ENCODE assay signal across 26 cellular contexts in the genomic region with DNA sequence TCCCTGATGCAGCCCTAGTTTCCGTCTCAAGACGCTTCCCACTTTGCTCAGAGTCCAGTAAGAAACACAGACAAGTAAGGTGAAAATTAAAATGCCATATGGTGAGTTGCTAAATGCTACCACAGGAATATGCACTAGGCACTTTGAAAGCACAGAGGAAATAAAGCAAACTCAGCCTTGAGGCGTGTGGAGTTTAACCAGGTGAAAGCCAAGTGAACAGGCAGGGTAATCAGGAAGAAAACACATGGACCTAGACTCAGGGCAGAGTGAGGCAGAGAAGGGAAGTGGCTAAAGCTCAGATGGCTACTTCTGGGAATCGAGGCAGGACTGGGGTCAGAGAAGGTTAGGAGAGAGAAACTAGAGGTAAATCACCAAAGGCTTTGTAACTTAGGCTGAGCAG. TPM values are rescaled to one million over a fixed set of nuclear protein-coding genes. Genes with fewer than 3 reads are reported as not detected.
DNase-seq lines count a peak whose midpoint lies in the region; ATAC-seq and TF ChIP-seq lines count a peak whose summit lies in the region.
"Had no signal": no experiment of that assay in that cellular context is flagged by ENCODE, and none has a peak within 500 bp of the region (broad histone marks: within the 10 kb centered on the region; RNA-seq: fewer than 3 reads in every experiment).

No MANE protein-coding gene starts in this region.

- intact Hi-C loops in IMR-90 (cut with micrococcal nuclease) (no loop called here), gastrocnemius medialis (cut with DNase I; ENCODE audit: low total_unique reads) (no loop called here)

- H3K9me1 ChIP-seq in IMR-90 (ENCODE audit: insufficient read depth, low read length), result peaks cover 4% of the 10 kb centered on the region; the same call in 1 of the 2 replicates

- POLR2A ChIA-PET in IMR-90 (lab: Charles Lee; ENCODE audit: unreplicated experiment), result no interaction called here

- H2AK5ac ChIP-seq in IMR-90 (ENCODE audit: low read depth, low read length), result no peak overlapping the region

- peak overlapping the region in 1 of 2 experiments; percentile 22; a peak in 2 of 4 replicates for H4K8ac ChIP-seq in IMR-90 (ENCODE audit: low read depth in 2 of 2, low read length in 2 of 2)

- no TSS peak for BruUV-seq in IMR-90 (replicated peaks; lab: Mats Ljungman, UMichigan)

- TF ChIP-seq CTCF in IMR-90 (conservative IDR thresholded peaks at IDR 0.05; ENCODE audit: low read depth, low read length) (no peak), neutrophil (IDR thresholded peaks at IDR 0.05) (no peak), gastrocnemius medialis (IDR thresholded peaks at IDR 0.05 in 4 of 5, conservative IDR thresholded peaks at IDR 0.05 in 1 of 5) (no peak)

- H3K18ac ChIP-seq in IMR-90 (ENCODE audit: low read depth, low read length), result no peak overlapping the region; the same call in 1 of the 2 replicates

- no peak overlapping the region for H3K4me2 ChIP-seq in IMR-90 (ENCODE audit: low read depth, low read length)

- peak overlapping the region; percentile 78; the same call in 1 of the 3 replicates for H2BK15ac ChIP-seq in IMR-90 (ENCODE audit: low read depth, low read length)

- no peak overlapping the region for H4K5ac ChIP-seq in IMR-90 (ENCODE audit: low read depth, low read length)

- H3K27ac ChIP-seq in IMR-90 (ENCODE audit: insufficient read depth, low read length) (no peak overlapping the region), neutrophil (peak overlapping the region; percentile 61), gastrocnemius medialis (no peak overlapping the region)
- H3K27ac ChIP-seq: ovary, spleen, transverse colon, WERI-Rb-1 had no signal

- 0 out of 2 replicates have a peak overlapping the region, but pooled peaks have one; percentile 21 for H2BK20ac ChIP-seq in IMR-90 (ENCODE audit: low read depth, low read length)

- dilution Hi-C loops in IMR-90 (cut with HindIII; ENCODE audit: low sequenced_read_pairs, unreplicated experiment), result no loop called here

- H3K4me3 ChIP-seq in IMR-90 (ENCODE audit: insufficient read depth, low read depth, low read length) (no peak overlapping the region), neutrophil (ENCODE audit: low read depth in 1 of 2, low read length in 1 of 2) (no peak overlapping the region), gastrocnemius medialis (no peak overlapping the region)
- H3K4me3 ChIP-seq: ovary, spleen, transverse colon had no signal

- no peak overlapping the region for H2BK5ac ChIP-seq in IMR-90 (ENCODE audit: low read depth, low read length, poor library complexity, severe bottlenecking)

- CTCF ChIA-PET in IMR-90 (lab: Yijun Ruan, JAX), result no interaction called here

- H3K79me1 ChIP-seq in IMR-90 (ENCODE audit: low read depth in 1 of 2, low read length in 2 of 2), result no peaks in the 10 kb centered on the region

- H3K23ac ChIP-seq in IMR-90 (ENCODE audit: low read depth, low read length), result peak overlapping the region; percentile 84; the same call in 1 of the 2 replicates

- peaks cover 4% of the 10 kb centered on the region; the same call in 1 of the 2 replicates for H3K4me1 ChIP-seq in IMR-90 (ENCODE audit: control insufficient read depth, insufficient read depth, low read length)
- peaks cover 38 to 41% of the 10 kb centered on the region in 2 experiments for H3K4me1 ChIP-seq in neutrophil (ENCODE audit: control insufficient read depth in 1 of 2, insufficient read depth in 1 of 2, low read depth in 1 of 2, low read length in 1 of 2)
- peaks cover 2% of the 10 kb centered on the region in 2 donors for H3K4me1 ChIP-seq in gastrocnemius medialis

- peak overlapping the region; percentile 57 for H2AFZ ChIP-seq in IMR-90 (replicated peaks; ENCODE audit: low read length, poor library complexity)

- TF ChIP-seq RAD21 in IMR-90 (IDR thresholded peaks at IDR 0.05; ENCODE audit: low read length), result no peak

- no peaks in the 10 kb centered on the region for H3K36me3 ChIP-seq in IMR-90 (ENCODE audit: control insufficient read depth, insufficient read depth, low read length)
- no peaks in the 10 kb centered on the region for H3K36me3 ChIP-seq in neutrophil
- H3K36me3 ChIP-seq in gastrocnemius medialis, result no peaks in the 10 kb centered on the region
- H3K36me3 ChIP-seq: ovary, spleen, transverse colon, WERI-Rb-1 had no signal

- ATAC-seq in IMR-90 (ENCODE audit: low read depth) (no peak), HG03280 (IDR thresholded peaks at IDR 0.05; ENCODE audit: unreplicated experiment) (no peak), gastrocnemius medialis (no peak)
- ATAC-seq: PC-3 had no signal

- H4K91ac ChIP-seq in IMR-90 (ENCODE audit: insufficient read depth, low read depth, low read length), result peak overlapping the region; percentile 23

- no peaks in the 10 kb centered on the region for H3K27me3 ChIP-seq in IMR-90 (ENCODE audit: control insufficient read depth, insufficient read depth, low read length)
- H3K27me3 ChIP-seq in neutrophil, result no peaks in the 10 kb centered on the region
- H3K27me3 ChIP-seq in gastrocnemius medialis, result no peaks in the 10 kb centered on the region
- H3K27me3 ChIP-seq: ovary, spleen, transverse colon had no signal

- no peak overlapping the region for H3K9ac ChIP-seq in IMR-90 (ENCODE audit: low read depth, low read length)

- H3K56ac ChIP-seq in IMR-90 (ENCODE audit: extremely low read depth, insufficient read depth, low read length), result no peak overlapping the region; the same call in 1 of the 2 replicates

- no peak overlapping the region for H2BK120ac ChIP-seq in IMR-90 (ENCODE audit: low read depth, low read length)

- TF ChIP-seq POLR2A in IMR-90 (IDR thresholded peaks at IDR 0.05; ENCODE audit: low read depth, low read length), result no peak
- TF ChIP-seq POLR2A in gastrocnemius medialis (IDR thresholded peaks at IDR 0.05), result no peak

- H4K20me1 ChIP-seq in IMR-90 (ENCODE audit: insufficient read depth, low read length), result no peaks in the 10 kb centered on the region

- 0 out of 2 replicates have a peak overlapping the region, but pooled peaks have one; percentile 44 for H3K4ac ChIP-seq in IMR-90 (ENCODE audit: low read depth, low read length)

- in situ Hi-C loops in IMR-90 (cut with MboI; ENCODE audit: low sequenced_read_pairs) (no loop called here), gastrocnemius medialis (cut with MboI; ENCODE audit: low sequenced_read_pairs in 4 of 4) (no loop called here)

- DNase-seq in CD1c-positive myeloid dendritic cell (ENCODE audit: extremely low spot score) (peak; percentile 32), IMR-90 (no peak), islet precursor cell (peak; percentile 50), AG08395 (ENCODE audit: low spot score) (no peak), gastrocnemius medialis (no peak), iPS-NIHi11 (ENCODE audit: low spot score) (no peak)
- DNase-seq: ACHN; activated CD4-positive, alpha-beta T cell treated with anti-CD3 and anti-CD28 coated beads, Interleukin-2, amount 10 ng/mL, durations not matched to agents 7 days and 5 days; activated naive CD4-positive, alpha-beta T cell treated with anti-CD3 and anti-CD28 coated beads for 36 hours; Calu3; DMS79 treated with DMSO at 0.1 percent for 48 hours; effector CD4-positive, alpha-beta T cell; head of caudate nucleus; mammary epithelial cell; naive B cell; NCI-H1092; NCI-H187; NCI-H2171 treated with DMSO at 0.1 percent for 48 hours; NCI-H524 treated with DMSO at 0.1 percent for 48 hours; ovary; PC-3; spleen; transverse colon; WERI-Rb-1 had no signal

- H3K9me3 ChIP-seq in IMR-90 (ENCODE audit: control insufficient read depth, insufficient read depth, low read length) (no peaks in the 10 kb centered on the region), neutrophil (no peaks in the 10 kb centered on the region), gastrocnemius medialis (no peaks in the 10 kb centered on the region)
- H3K9me3 ChIP-seq: ovary, spleen, transverse colon had no signal

- H3K14ac ChIP-seq in IMR-90 (replicated peaks; ENCODE audit: low read depth, low read length), result peak overlapping the region; percentile 77

- H2AK9ac ChIP-seq in IMR-90 (replicated peaks; ENCODE audit: low read depth, low read length, poor library complexity), result no peak overlapping the region

- 43% methylated on average over 2 of the region's 4 CpGs; no CpG with 5 or more reads in 1 of the 2 experiments for WGBS in IMR-90 (ENCODE audit: extremely low coverage in 2 of 2, insufficient read length in 1 of 2), 2 experiments

TF ChIP-seq in IMR-90, 13 proteins besides CTCF, POLR2A, EP300 and RAD21 (continues in another document):
- no peak for TF ChIP-seq MAFK (IDR thresholded peaks at IDR 0.05; ENCODE audit: low read depth, low read length)
- TF ChIP-seq SMC3 (IDR thresholded peaks at IDR 0.05; ENCODE audit: low read depth, low read length), result no peak
- no peak for TF ChIP-seq NFE2L2 (IDR thresholded peaks at IDR 0.05; ENCODE audit: low read depth, low read length)
- TF ChIP-seq CHD1 (IDR thresholded peaks at IDR 0.05; ENCODE audit: low read depth, low read length), result no peak
- no peak for TF ChIP-seq BHLHE40 (IDR thresholded peaks at IDR 0.05; ENCODE audit: low read depth, low read length)
- TF ChIP-seq RCOR1 (IDR thresholded peaks at IDR 0.05; ENCODE audit: insufficient replicate concordance, low read length), result no peak
- no peak for TF ChIP-seq CEBPB (IDR thresholded peaks at IDR 0.05; ENCODE audit: low read depth, low read length)
- no peak for TF ChIP-seq RFX5 (IDR thresholded peaks at IDR 0.05; ENCODE audit: low read depth, low read length)
- TF ChIP-seq MXI1 (IDR thresholded peaks at IDR 0.05; ENCODE audit: borderline replicate concordance, low read depth, low read length), result no peak
- TF ChIP-seq, protein P1, sequence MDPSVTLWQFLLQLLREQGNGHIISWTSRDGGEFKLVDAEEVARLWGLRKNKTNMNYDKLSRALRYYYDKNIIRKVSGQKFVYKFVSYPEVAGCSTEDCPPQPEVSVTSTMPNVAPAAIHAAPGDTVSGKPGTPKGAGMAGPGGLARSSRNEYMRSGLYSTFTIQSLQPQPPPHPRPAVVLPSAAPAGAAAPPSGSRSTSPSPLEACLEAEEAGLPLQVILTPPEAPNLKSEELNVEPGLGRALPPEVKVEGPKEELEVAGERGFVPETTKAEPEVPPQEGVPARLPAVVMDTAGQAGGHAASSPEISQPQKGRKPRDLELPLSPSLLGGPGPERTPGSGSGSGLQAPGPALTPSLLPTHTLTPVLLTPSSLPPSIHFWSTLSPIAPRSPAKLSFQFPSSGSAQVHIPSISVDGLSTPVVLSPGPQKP (IDR thresholded peaks at IDR 0.05; ENCODE audit: borderline replicate concordance, low read depth, low read length), result no peak
- no peak for TF ChIP-seq FOS (IDR thresholded peaks at IDR 0.05; ENCODE audit: low read depth, low read length)
- TF ChIP-seq MAZ (IDR thresholded peaks at IDR 0.05; ENCODE audit: borderline replicate concordance, low read depth, low read length), result no peak

RNA-seq across cellular contexts. Expression of a gene that starts 5.4 kb away (rescaled TPM):
- total RNA-seq in IMR-90 (2012; rRNA removed) (19.9 and 30.3 TPM in 2 replicates), gastrocnemius medialis (10 to 100 TPM; 27.8 to 32.4 (median 29.4) TPM)
- polyA plus RNA-seq in IMR-90 (2012; rRNA removed), result 14.3 and 16.0 TPM in 2 replicates
- 5.7 and 6.5 TPM in 2 replicates for polyA plus RNA-seq in IMR-90 (2012; cell fraction: cytosol; rRNA removed)
- 3.5 and 7.6 TPM in 2 replicates for polyA plus RNA-seq in IMR-90 (2012; cell fraction: nucleus; rRNA removed; ENCODE audit: low replicate concordance)

Comparison
In these comparisons a context has a peak if more than half of its experiments do, and no peak if none do; other contexts are left out.
1. DNase-seq: peak in CD1c-positive myeloid dendritic cell (single experiment) and islet precursor cell (single experiment); none in IMR-90 (single experiment), AG08395 (single experiment), gastrocnemius medialis (0 of 2) and iPS-NIHi11 (single experiment).